Comparison of ENCODE assay signal across 11 cellular contexts in the genomic region with DNA sequence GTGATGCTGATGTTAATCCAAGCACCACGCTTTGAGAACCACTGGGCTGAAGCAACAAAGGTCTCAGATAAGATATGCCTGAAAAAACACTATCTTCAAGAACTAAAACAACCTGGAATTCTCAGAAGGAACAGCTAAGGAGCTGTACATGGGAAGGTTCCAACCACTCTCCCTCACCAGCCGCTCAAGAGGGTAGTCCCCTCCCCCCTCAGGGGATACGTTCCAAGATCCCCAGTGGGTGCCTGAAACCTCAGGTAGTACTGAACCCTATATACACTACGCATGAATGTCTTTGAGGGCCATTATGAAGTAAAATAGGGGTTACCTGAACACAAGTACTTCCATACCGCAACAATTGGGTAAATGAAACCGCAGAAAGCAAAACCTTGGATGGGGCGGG. TPM values are rescaled to one million over a fixed set of nuclear protein-coding genes. Genes with fewer than 3 reads are reported as not detected.
DNase-seq lines count a peak whose midpoint lies in the region; ATAC-seq and TF ChIP-seq lines count a peak whose summit lies in the region.
"Had no signal": no experiment of that assay in that cellular context is flagged by ENCODE, and none has a peak within 500 bp of the region (broad histone marks: within the 10 kb centered on the region; RNA-seq: fewer than 3 reads in every experiment).

No MANE protein-coding gene starts in this region.

- peak overlapping the region; percentile 73 for H3K4me3 ChIP-seq in fibroblast of the aortic adventitia (ENCODE audit: low read depth, low read length)
- H3K4me3 ChIP-seq in skeletal muscle tissue (ENCODE audit: low read length in 3 of 3), result peak overlapping the region; percentile 24 to 92 (median 82)

- H3K27ac Mint-ChIP-seq in activated CD4-positive, alpha-beta T cell treated with anti-CD3 and anti-CD28 coated beads, Interleukin-2, amount 10 ng/mL, durations not matched to agents 24 days and 14 days, result peak overlapping the region; percentile 20

- peaks cover 6 to 23% (median 16%) of the 10 kb centered on the region in 3 donors for H3K36me3 ChIP-seq in skeletal muscle tissue (ENCODE audit: control insufficient read depth in 3 of 3, insufficient read depth in 3 of 3, low read length in 3 of 3)

- H3K27me3 Mint-ChIP-seq in activated CD4-positive, alpha-beta T cell treated with anti-CD3 and anti-CD28 coated beads, Interleukin-2, amount 10 ng/mL, durations not matched to agents 24 days and 14 days, result no peaks in the 10 kb centered on the region

- peaks cover 31% of the 10 kb centered on the region for H3K36me3 Mint-ChIP-seq in activated CD4-positive, alpha-beta T cell treated with anti-CD3 and anti-CD28 coated beads, Interleukin-2, amount 10 ng/mL, durations not matched to agents 24 days and 14 days (ENCODE audit: low read depth)

- TF ChIP-seq CTCF in VCaP (conservative IDR thresholded peaks at IDR 0.05) (no peak), fibroblast of the aortic adventitia (IDR thresholded peaks at IDR 0.05; ENCODE audit: insufficient read depth, low read length) (no peak), foreskin keratinocyte (conservative IDR thresholded peaks at IDR 0.05) (no peak)

- peak overlapping the region; percentile 95 for H3K4me3 Mint-ChIP-seq in activated CD4-positive, alpha-beta T cell treated with anti-CD3 and anti-CD28 coated beads, Interleukin-2, amount 10 ng/mL, durations not matched to agents 24 days and 14 days

- peak overlapping the region; percentile 13 to 91 (median 88) for H3K9ac ChIP-seq in skeletal muscle tissue (ENCODE audit: low read depth in 1 of 3, low read length in 3 of 3)

- DNase-seq in activated CD4-positive, alpha-beta T cell treated with anti-CD3 and anti-CD28 coated beads, Interleukin-2, amount 10 ng/mL, durations not matched to agents 24 days and 14 days, result no peak
- no peak for DNase-seq in activated CD4-positive, alpha-beta T cell treated with anti-CD3 and anti-CD28 coated beads for 1 hour
- DNase-seq in fibroblast of the aortic adventitia (ENCODE audit: low read depth) (no peak), CD1c-positive myeloid dendritic cell (ENCODE audit: extremely low spot score) (no peak), foreskin keratinocyte (no peak)
- DNase-seq: activated effector memory CD4-positive, alpha-beta T cell treated with anti-CD3 and anti-CD28 coated beads, Interleukin-2, amount 50 U/mL, for 16 hours; Kasumi-1; RPMI8226 had no signal

- no peaks in the 10 kb centered on the region for H3K27me3 ChIP-seq in skeletal muscle tissue (ENCODE audit: control insufficient read depth in 3 of 3, insufficient read depth in 3 of 3, low read length in 3 of 3)
- H3K27me3 ChIP-seq in foreskin keratinocyte, result no peaks in the 10 kb centered on the region

- intact Hi-C loops in activated CD4-positive, alpha-beta T cell treated with anti-CD3 and anti-CD28 coated beads, Interleukin-2, amount 10 ng/mL, durations not matched to agents 24 days and 14 days (cut with micrococcal nuclease), result loop anchor here (10.0 kb wide), 1 partner anchor 840 kb away; a partner anchor contains a TSS

- H3K4me1 ChIP-seq in skeletal muscle tissue (ENCODE audit: control insufficient read depth in 3 of 3, insufficient read depth in 3 of 3, low read length in 3 of 3), result peaks cover 31 to 47% (median 36%) of the 10 kb centered on the region in 3 donors
- peaks cover 15% of the 10 kb centered on the region for H3K4me1 ChIP-seq in foreskin keratinocyte

- ATAC-seq in foreskin keratinocyte (no peak), GM21390 (IDR thresholded peaks at IDR 0.05; ENCODE audit: unreplicated experiment) (no peak)

- H3K9me3 ChIP-seq in skeletal muscle tissue (ENCODE audit: control insufficient read depth in 3 of 3, low read length in 3 of 3), result no peaks in the 10 kb centered on the region

- H3K27ac ChIP-seq in VCaP (peak overlapping the region; percentile 97; the same call in 1 of the 2 replicates), skeletal muscle tissue (ENCODE audit: low read depth, low read length) (no peak overlapping the region), foreskin keratinocyte (no peak overlapping the region)

- peaks cover 32% of the 10 kb centered on the region for H3K4me1 Mint-ChIP-seq in activated CD4-positive, alpha-beta T cell treated with anti-CD3 and anti-CD28 coated beads, Interleukin-2, amount 10 ng/mL, durations not matched to agents 24 days and 14 days

- no peaks in the 10 kb centered on the region for H3K9me3 Mint-ChIP-seq in activated CD4-positive, alpha-beta T cell treated with anti-CD3 and anti-CD28 coated beads, Interleukin-2, amount 10 ng/mL, durations not matched to agents 24 days and 14 days

RNA-seq across cellular contexts. Expression of a gene that starts 1.9 kb away (rescaled TPM):
- 31.2 and 32.6 TPM in 2 replicates for total RNA-seq in activated CD4-positive, alpha-beta T cell treated with anti-CD3 and anti-CD28 coated beads, Interleukin-2, amount 10 ng/mL, durations not matched to agents 24 days and 14 days
- total RNA-seq in fibroblast of the aortic adventitia (ENCODE audit: low replicate concordance), result 63.7 and 68.9 TPM in 2 replicates
- total RNA-seq in skeletal muscle tissue, result 41.8 TPM
- total RNA-seq in foreskin keratinocyte, result 58.5 and 67.2 TPM in 2 replicates
- 51.8 and 61.2 TPM in 2 replicates for polyA plus RNA-seq in foreskin keratinocyte
